Comparison of ENCODE assay signal across 1 cellular context in the genomic region with DNA sequence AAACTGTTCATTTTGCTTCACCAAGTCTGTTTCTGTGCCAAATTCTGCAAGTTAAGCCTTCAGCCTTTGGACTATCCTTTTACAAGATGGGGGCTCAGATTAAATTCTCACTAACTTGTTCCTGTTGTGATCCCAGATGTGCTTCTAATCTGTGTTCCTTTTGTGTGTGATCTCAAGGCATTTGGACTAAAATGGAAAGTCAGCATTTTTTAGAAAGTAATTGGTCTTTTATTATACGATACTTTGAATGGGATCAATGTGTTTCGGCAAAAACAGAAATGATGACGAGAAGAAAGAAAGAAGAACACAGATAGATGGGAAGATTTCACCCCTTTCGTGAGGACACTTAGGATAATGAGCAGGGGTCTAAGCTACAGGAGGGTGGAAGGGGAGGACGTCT.
A peak's percentile ranks its signal among the peaks of the same experiment; 100 is the strongest.
TF ChIP-seq lines count a peak whose summit lies in the region.

No MANE protein-coding gene starts in this region.

TF ChIP-seq in K562, 482 proteins besides CTCF, POLR2A, EP300 and RAD21 (continued from another document):
- TF ChIP-seq, protein P1, sequence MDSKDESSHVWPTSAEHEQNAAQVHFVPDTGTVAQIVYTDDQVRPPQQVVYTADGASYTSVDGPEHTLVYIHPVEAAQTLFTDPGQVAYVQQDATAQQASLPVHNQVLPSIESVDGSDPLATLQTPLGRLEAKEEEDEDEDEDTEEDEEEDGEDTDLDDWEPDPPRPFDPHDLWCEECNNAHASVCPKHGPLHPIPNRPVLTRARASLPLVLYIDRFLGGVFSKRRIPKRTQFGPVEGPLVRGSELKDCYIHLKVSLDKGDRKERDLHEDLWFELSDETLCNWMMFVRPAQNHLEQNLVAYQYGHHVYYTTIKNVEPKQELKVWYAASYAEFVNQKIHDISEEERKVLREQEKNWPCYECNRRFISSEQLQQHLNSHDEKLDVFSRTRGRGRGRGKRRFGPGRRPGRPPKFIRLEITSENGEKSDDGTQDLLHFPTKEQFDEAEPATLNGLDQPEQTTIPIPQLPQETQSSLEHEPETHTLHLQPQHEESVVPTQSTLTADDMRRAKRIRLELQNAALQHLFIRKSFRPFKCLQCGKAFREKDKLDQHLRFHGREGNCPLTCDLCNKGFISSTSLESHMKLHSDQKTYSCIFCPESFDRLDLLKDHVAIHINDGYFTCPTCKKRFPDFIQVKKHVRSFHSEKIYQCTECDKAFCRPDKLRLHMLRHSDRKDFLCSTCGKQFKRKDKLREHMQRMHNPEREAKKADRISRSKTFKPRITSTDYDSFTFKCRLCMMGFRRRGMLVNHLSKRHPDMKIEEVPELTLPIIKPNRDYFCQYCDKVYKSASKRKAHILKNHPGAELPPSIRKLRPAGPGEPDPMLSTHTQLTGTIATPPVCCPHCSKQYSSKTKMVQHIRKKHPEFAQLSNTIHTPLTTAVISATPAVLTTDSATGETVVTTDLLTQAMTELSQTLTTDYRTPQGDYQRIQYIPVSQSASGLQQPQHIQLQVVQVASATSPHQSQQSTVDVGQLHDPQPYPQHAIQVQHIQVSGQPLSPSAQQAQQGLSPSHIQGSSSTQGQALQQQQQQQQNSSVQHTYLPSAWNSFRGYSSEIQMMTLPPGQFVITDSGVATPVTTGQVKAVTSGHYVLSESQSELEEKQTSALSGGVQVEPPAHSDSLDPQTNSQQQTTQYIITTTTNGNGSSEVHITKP (IDR thresholded peaks at IDR 0.05; ENCODE audit: partially characterized antibody): no peak
- TF ChIP-seq MAFG (tag; conservative IDR thresholded peaks at IDR 0.05) (peak; percentile 81), C11orf30 (IDR thresholded peaks at IDR 0.05; ENCODE audit: low read depth) (peak; percentile 67), NFE2L1 (tag; IDR thresholded peaks at IDR 0.05; ENCODE audit: borderline replicate concordance, low read depth) (no peak), CBX5 (IDR thresholded peaks at IDR 0.05; ENCODE audit: borderline replicate concordance, low read depth) (no peak), RBM17 (IDR thresholded peaks at IDR 0.05; ENCODE audit: borderline replicate concordance, low read depth, low read length) (no peak), MAFF (IDR thresholded peaks at IDR 0.05; ENCODE audit: low read length) (peak; percentile 43; the same call in 1 of the 2 replicates), STAT5B (CRISPR knock-in tag; IDR thresholded peaks at IDR 0.05) (no peak), ZC3H11A (IDR thresholded peaks at IDR 0.05; ENCODE audit: low read depth, low read length) (no peak), MAZ (CRISPR knock-in tag; conservative IDR thresholded peaks at IDR 0.05 in 1 of 2, IDR thresholded peaks at IDR 0.05 in 1 of 2) (no peak), TEAD4 (IDR thresholded peaks at IDR 0.05; ENCODE audit: low read length) (no peak), TEAD4 (CRISPR knock-in tag; IDR thresholded peaks at IDR 0.05; ENCODE audit: borderline replicate concordance) (no peak), BRF1 (IDR thresholded peaks at IDR 0.05; ENCODE audit: borderline replicate concordance, extremely low read depth, insufficient read length) (no peak)
- TF ChIP-seq, protein P2, sequence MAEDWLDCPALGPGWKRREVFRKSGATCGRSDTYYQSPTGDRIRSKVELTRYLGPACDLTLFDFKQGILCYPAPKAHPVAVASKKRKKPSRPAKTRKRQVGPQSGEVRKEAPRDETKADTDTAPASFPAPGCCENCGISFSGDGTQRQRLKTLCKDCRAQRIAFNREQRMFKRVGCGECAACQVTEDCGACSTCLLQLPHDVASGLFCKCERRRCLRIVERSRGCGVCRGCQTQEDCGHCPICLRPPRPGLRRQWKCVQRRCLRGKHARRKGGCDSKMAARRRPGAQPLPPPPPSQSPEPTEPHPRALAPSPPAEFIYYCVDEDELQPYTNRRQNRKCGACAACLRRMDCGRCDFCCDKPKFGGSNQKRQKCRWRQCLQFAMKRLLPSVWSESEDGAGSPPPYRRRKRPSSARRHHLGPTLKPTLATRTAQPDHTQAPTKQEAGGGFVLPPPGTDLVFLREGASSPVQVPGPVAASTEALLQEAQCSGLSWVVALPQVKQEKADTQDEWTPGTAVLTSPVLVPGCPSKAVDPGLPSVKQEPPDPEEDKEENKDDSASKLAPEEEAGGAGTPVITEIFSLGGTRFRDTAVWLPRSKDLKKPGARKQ (CRISPR knock-in tag; IDR thresholded peaks at IDR 0.05): no peak
